Comparison of ENCODE assay signal across 21 cellular contexts in genomic region chr19:1684573-1684912, GRCh38.
"Had no signal": no experiment of that assay in that cellular context is flagged by ENCODE, and none has a peak within 500 bp of the region (broad histone marks: within the 10 kb centered on the region; RNA-seq: fewer than 3 reads in every experiment).

No MANE protein-coding gene starts in this region.

- DNase-seq: Kasumi-1, MM.1S, NCI-H1092 treated with DMSO at 0.1 percent for 48 hours, NCI-H1436, NCI-H187, NCI-H2029, NCI-H2081 treated with DMSO at 0.1 percent for 48 hours, NCI-H2171, NCI-H226, NCI-H446, NCI-H510A, NCI-H524 treated with DMSO at 0.1 percent for 48 hours, NCI-H69, NCI-H774, PC-3, SIG-M5 had no signal

- H3K27ac ChIP-seq: KMS-11, RWPE1, SJSA1, SK-N-MC had no signal

- ATAC-seq: Panc1 had no signal

- H3K4me1 ChIP-seq: SJSA1 had no signal

- H3K4me3 ChIP-seq: SJSA1, SK-N-MC had no signal

- H3K9me3 ChIP-seq: SJSA1 had no signal

- H3K36me3 ChIP-seq: SJSA1 had no signal
